11 cellular contexts compared by ENCODE assay signal in the genomic region with DNA sequence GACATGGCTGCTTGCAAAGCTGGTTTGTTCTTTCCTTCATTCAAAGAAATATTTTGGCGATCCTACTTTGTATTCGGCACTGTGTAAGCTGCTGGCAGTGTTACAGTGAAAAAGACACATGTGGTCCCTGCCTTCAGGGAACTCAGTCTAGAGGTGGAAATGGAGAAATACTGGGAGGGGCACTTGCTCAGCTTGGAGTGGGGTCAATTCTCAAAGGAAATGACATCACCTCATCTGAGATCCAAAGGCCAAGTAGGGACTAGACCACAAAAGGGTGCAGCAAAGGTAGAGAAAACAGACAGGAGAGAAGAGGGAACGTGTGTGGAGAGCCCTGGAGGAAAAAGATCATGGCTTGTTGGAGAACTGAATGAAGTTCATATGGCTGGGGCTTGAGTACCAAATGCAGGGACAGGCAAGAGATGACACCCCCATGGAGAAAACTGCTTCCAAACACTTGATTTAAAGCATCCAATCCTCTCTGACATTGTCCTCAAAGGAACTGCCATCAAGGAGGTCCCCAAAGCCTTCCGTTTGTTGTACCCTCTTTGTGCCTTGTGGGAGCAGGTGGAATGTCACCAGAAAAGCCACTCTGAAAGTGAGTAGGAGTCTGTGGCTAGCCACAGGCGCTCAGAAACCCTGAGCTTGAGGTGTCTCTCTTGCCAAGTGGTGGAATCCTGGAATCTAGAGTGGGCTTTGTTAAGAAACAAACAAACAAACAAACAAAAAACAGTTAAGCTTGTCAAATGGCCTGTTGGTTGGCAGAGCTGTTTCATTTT. TPM values are rescaled to one million over a fixed set of nuclear protein-coding genes. Genes with fewer than 3 reads are reported as not detected.
A peak's percentile ranks its signal among the peaks of the same experiment; 100 is the strongest.
DNase-seq lines count a peak whose midpoint lies in the region; ATAC-seq and TF ChIP-seq lines count a peak whose summit lies in the region.
"Had no signal": no experiment of that assay in that cellular context is flagged by ENCODE, and none has a peak within 500 bp of the region (broad histone marks: within the 10 kb centered on the region; RNA-seq: fewer than 3 reads in every experiment).

No MANE protein-coding gene starts in this region.

- H3K4me2 ChIP-seq in osteoblast (ENCODE audit: insufficient read depth, low read length), result peak overlapping the region; percentile 21

- CTCF ChIA-PET in activated CD8-positive, alpha-beta memory T cell treated with anti-CD3 and anti-CD28 coated beads, Interleukin-2, amount 10 ng/mL, durations not matched to agents 7 days and 5 days (lab: Charles Lee), result interaction anchor here (0.6 kb wide), 1 partner anchor 27 kb away, joined by 3 read pairs; no protein-coding TSS in a partner anchor

- intact Hi-C loops in sigmoid colon (cut with DNase I), result no loop called here

- H2AFZ ChIP-seq in osteoblast (ENCODE audit: low read length), result peak overlapping the region; percentile 20

- no peaks in the 10 kb centered on the region for H3K9me3 Mint-ChIP-seq in activated CD8-positive, alpha-beta memory T cell treated with anti-CD3 and anti-CD28 coated beads, Interleukin-2, amount 10 ng/mL, durations not matched to agents 7 days and 5 days (ENCODE audit: low read depth)
- H3K9me3 Mint-ChIP-seq: activated B cell treated with CpG ODN at 0.5 μM for 24 hours had no signal

- H4K20me1 ChIP-seq in osteoblast (ENCODE audit: insufficient read depth, low read length), result no peaks in the 10 kb centered on the region

- TF ChIP-seq CTCF in osteoblast (IDR thresholded peaks at IDR 0.05; ENCODE audit: extremely low read depth, low read depth, low read length), result no peak
- no peak for TF ChIP-seq CTCF in sigmoid colon (IDR thresholded peaks at IDR 0.05)

- WGBS in sigmoid colon, 2 donors, result 65 to 72% methylated on average over 5 of the region's 5 CpGs

- H3K4me1 ChIP-seq in osteoblast (ENCODE audit: insufficient read depth, low read length) (peaks cover 9% of the 10 kb centered on the region), sigmoid colon (peaks cover 0 to 10% (median 8%) of the 10 kb centered on the region in 4 donors)
- H3K4me1 ChIP-seq: colonic mucosa had no signal

- H3K27me3 ChIP-seq in osteoblast (ENCODE audit: insufficient read depth, low read length) (no peaks in the 10 kb centered on the region), sigmoid colon (no peaks in the 10 kb centered on the region)
- H3K27me3 ChIP-seq: colonic mucosa had no signal

- peaks cover 55% of the 10 kb centered on the region for H3K27me3 Mint-ChIP-seq in activated CD8-positive, alpha-beta memory T cell treated with anti-CD3 and anti-CD28 coated beads, Interleukin-2, amount 10 ng/mL, durations not matched to agents 7 days and 5 days
- H3K27me3 Mint-ChIP-seq: activated B cell treated with CpG ODN at 0.5 μM for 24 hours had no signal

- no peaks in the 10 kb centered on the region for H3K79me2 ChIP-seq in osteoblast (ENCODE audit: insufficient read depth, low read length)

- no peak overlapping the region for H3K4me3 ChIP-seq in osteoblast (ENCODE audit: insufficient read depth, low read length)
- H3K4me3 ChIP-seq in sigmoid colon, result no peak overlapping the region
- H3K4me3 ChIP-seq: colonic mucosa had no signal

- no peaks in the 10 kb centered on the region for H3K36me3 Mint-ChIP-seq in activated CD8-positive, alpha-beta memory T cell treated with anti-CD3 and anti-CD28 coated beads, Interleukin-2, amount 10 ng/mL, durations not matched to agents 7 days and 5 days

- no peak overlapping the region for H3K27ac Mint-ChIP-seq in activated CD8-positive, alpha-beta memory T cell treated with anti-CD3 and anti-CD28 coated beads, Interleukin-2, amount 10 ng/mL, durations not matched to agents 7 days and 5 days
- H3K27ac Mint-ChIP-seq: activated B cell treated with CpG ODN at 0.5 μM for 24 hours had no signal

- H3K4me3 Mint-ChIP-seq in activated CD8-positive, alpha-beta memory T cell treated with anti-CD3 and anti-CD28 coated beads, Interleukin-2, amount 10 ng/mL, durations not matched to agents 7 days and 5 days, result no peak overlapping the region
- H3K4me3 Mint-ChIP-seq: activated B cell treated with CpG ODN at 0.5 μM for 24 hours had no signal

- H3K9me3 ChIP-seq in osteoblast (ENCODE audit: low read depth, low read length) (no peaks in the 10 kb centered on the region), sigmoid colon (no peaks in the 10 kb centered on the region)
- H3K9me3 ChIP-seq: colonic mucosa had no signal

- TF ChIP-seq POLR2A in sigmoid colon (IDR thresholded peaks at IDR 0.05), result no peak

- peaks cover 16% of the 10 kb centered on the region for H3K4me1 Mint-ChIP-seq in activated CD8-positive, alpha-beta memory T cell treated with anti-CD3 and anti-CD28 coated beads, Interleukin-2, amount 10 ng/mL, durations not matched to agents 7 days and 5 days
- H3K4me1 Mint-ChIP-seq: activated B cell treated with CpG ODN at 0.5 μM for 24 hours had no signal

- H3K27ac ChIP-seq in osteoblast (ENCODE audit: low read depth, low read length), result no peak overlapping the region
- peak overlapping the region in 2 of 4 donors; percentile 6 to 47 for H3K27ac ChIP-seq in sigmoid colon
- H3K27ac ChIP-seq: colonic mucosa had no signal

- no peak for TF ChIP-seq EP300 in sigmoid colon (IDR thresholded peaks at IDR 0.05)

- DNase-seq in EL, result peak; percentile 80
- peak; percentile 72 for DNase-seq in NCI-H226
- peak; percentile 30 for DNase-seq in epidermal melanocyte (ENCODE audit: insufficient read length, low spot score)
- DNase-seq in osteoblast (ENCODE audit: insufficient read length, low spot score, missing footprints), result no peak
- DNase-seq in stimulated activated CD4-positive, alpha-beta T cell treated with anti-CD3 and anti-CD28 coated beads, Interleukin-2, amount 100 ng/mL, for 48 hours, result no peak
- no peak for DNase-seq in NCI-H446 treated with DMSO at 0.1 percent for 48 hours (lab: John Stamatoyannopoulos, UW)
- DNase-seq in activated CD8-positive, alpha-beta memory T cell treated with anti-CD3 and anti-CD28 coated beads, Interleukin-2, amount 10 ng/mL, durations not matched to agents 7 days and 5 days, result no peak
- DNase-seq in sigmoid colon, result no peak
- DNase-seq: activated B cell treated with CpG ODN at 0.5 μM for 24 hours, colonic mucosa, NCI-H2081 treated with DMSO at 0.1 percent for 48 hours had no signal

- ATAC-seq in activated CD8-positive, alpha-beta memory T cell treated with anti-CD3 and anti-CD28 coated beads, Interleukin-2, amount 10 ng/mL, durations not matched to agents 7 days and 5 days, result no peak

- H3K36me3 ChIP-seq in osteoblast (ENCODE audit: insufficient read depth, low read length) (no peaks in the 10 kb centered on the region), sigmoid colon (peaks cover 12 to 97% (median 58%) of the 10 kb centered on the region in 4 donors)
- H3K36me3 ChIP-seq: colonic mucosa had no signal

RNA-seq across cellular contexts. Expression of a gene that starts 48.3 kb away (rescaled TPM):
- total RNA-seq in osteoblast (not detected in 2 replicates), sigmoid colon (1 to 10 TPM in 3 of 4 donors, under 1 TPM in 1; 0.68 to 3.9 (median 1.8) TPM)
- not detected for total RNA-seq in activated CD8-positive, alpha-beta memory T cell treated with anti-CD3 and anti-CD28 coated beads, Interleukin-2, amount 10 ng/mL, durations not matched to agents 7 days and 5 days
- polyA plus RNA-seq in sigmoid colon, result 1 to 10 TPM in 2 of 3 donors, under 1 TPM in 1; 0.46 to 2.0 (median 1.8) TPM
- total RNA-seq: activated B cell treated with CpG ODN at 0.5 μM for 24 hours had no signal

RNA-seq across cellular contexts. Expression of a gene that starts 48.4 kb away (rescaled TPM):
- total RNA-seq in osteoblast, result not detected in 2 replicates
- not detected for total RNA-seq in activated CD8-positive, alpha-beta memory T cell treated with anti-CD3 and anti-CD28 coated beads, Interleukin-2, amount 10 ng/mL, durations not matched to agents 7 days and 5 days
- 10 to 100 TPM in 1 of 4 donors, 1 to 10 TPM in 3; 5.2 to 10.2 (median 7.8) TPM for total RNA-seq in sigmoid colon
- 1 to 10 TPM; 1.6 to 5.7 (median 3.0) TPM for polyA plus RNA-seq in sigmoid colon

RNA-seq across cellular contexts. Expression of a gene that starts 48.6 kb away (rescaled TPM):
- total RNA-seq in osteoblast, result 5.3 and 8.0 TPM in 2 replicates
- under 1 TPM; 0.53 to 0.66 TPM for total RNA-seq in activated CD8-positive, alpha-beta memory T cell treated with anti-CD3 and anti-CD28 coated beads, Interleukin-2, amount 10 ng/mL, durations not matched to agents 7 days and 5 days
- total RNA-seq in sigmoid colon, result 10 to 100 TPM; 22.9 to 40.2 (median 36.6) TPM
- polyA plus RNA-seq in sigmoid colon, result 10 to 100 TPM in 1 of 3 donors, 1 to 10 TPM in 2; 3.0 to 18.4 (median 7.6) TPM

Comparison
In these comparisons a context has a peak if more than half of its experiments do, and no peak if none do; other contexts are left out.
1. DNase-seq: peak in EL (single experiment), NCI-H226 (single experiment) and epidermal melanocyte (single experiment); none in osteoblast (single experiment), stimulated activated CD4-positive, alpha-beta T cell treated with anti-CD3 and anti-CD28 coated beads, Interleukin-2, amount 100 ng/mL, for 48 hours (0 of 2), NCI-H446 treated with DMSO at 0.1 percent for 48 hours (single experiment), activated CD8-positive, alpha-beta memory T cell treated with anti-CD3 and anti-CD28 coated beads, Interleukin-2, amount 10 ng/mL, durations not matched to agents 7 days and 5 days (single experiment) and sigmoid colon (single experiment).